Comparison of ENCODE assay signal across 9 cellular contexts in genomic region chr11:77602385-77603105, GRCh38. TPM values are rescaled to one million over a fixed set of nuclear protein-coding genes. Genes with fewer than 3 reads are reported as not detected.
DNase-seq lines count a peak whose midpoint lies in the region; ATAC-seq and TF ChIP-seq lines count a peak whose summit lies in the region.
"Had no signal": no experiment of that assay in that cellular context is flagged by ENCODE, and none has a peak within 500 bp of the region (broad histone marks: within the 10 kb centered on the region; RNA-seq: fewer than 3 reads in every experiment).

No MANE protein-coding gene starts in this region.

- no peak overlapping the region for H3K4me3 ChIP-seq in coronary artery

- in situ Hi-C loops in SK-MEL-5 (cut with HindIII; ENCODE audit: low pct_unique_long_range_greater_than_20kb, low sequenced_read_pairs), result no loop called here

- H3K27ac ChIP-seq in coronary artery, result no peak overlapping the region

- no peak for TF ChIP-seq CTCF in coronary artery (IDR thresholded peaks at IDR 0.05)

- DNase-seq in GM04504 (ENCODE audit: low read depth) (peak; percentile 57), SK-MEL-5 (ENCODE audit: low read depth, low spot score) (peak; percentile 78), fibroblast of peridontal ligament (ENCODE audit: extremely low read depth) (peak; percentile 92), pulmonary artery endothelial cell (ENCODE audit: low read depth, low spot score) (peak; percentile 40), iPS-NIHi7 (ENCODE audit: extremely low spot score) (no peak), NCI-H146 treated with DMSO at 0.1 percent for 48 hours (lab: John Stamatoyannopoulos, UW; ENCODE audit: unreplicated experiment) (no peak), coronary artery (ENCODE audit: low spot score) (no peak)
- DNase-seq: islet precursor cell had no signal

- ATAC-seq in GM18909 (IDR thresholded peaks at IDR 0.05; ENCODE audit: poor library complexity, unreplicated experiment), result no peak

RNA-seq across cellular contexts. Expression of gene AQP11, which starts 12.8 kb away (rescaled TPM):
- total RNA-seq in SK-MEL-5 (2014; rRNA removed; shearing (Covaris generic)), result 0.67 and 1.4 TPM in 2 replicates
- 0.80 and 1.4 TPM in 2 replicates for polyA plus RNA-seq in SK-MEL-5 (2015; cell fraction: cytosol; rRNA removed)
- polyA plus RNA-seq in SK-MEL-5 (2015; cell fraction: nucleus; rRNA removed), result 1.3 and 1.8 TPM in 2 replicates
- 0.40 and 0.63 TPM in 2 replicates for total RNA-seq in pulmonary artery endothelial cell

RNA-seq across cellular contexts. Expression of gene CLNS1A, which starts 35.0 kb away (rescaled TPM):
- total RNA-seq in SK-MEL-5 (2014; rRNA removed; shearing (Covaris generic)), result 219 and 224 TPM in 2 replicates
- 94.7 and 109 TPM in 2 replicates for polyA plus RNA-seq in SK-MEL-5 (2015; cell fraction: cytosol; rRNA removed)
- polyA plus RNA-seq in SK-MEL-5 (2015; cell fraction: nucleus; rRNA removed), result 30.6 and 99.9 TPM in 2 replicates
- 185 and 203 TPM in 2 replicates for total RNA-seq in pulmonary artery endothelial cell

Comparison
In these comparisons a context has a peak if more than half of its experiments do, and no peak if none do; other contexts are left out.
1. DNase-seq: peak in GM04504 (single experiment), SK-MEL-5 (single experiment), fibroblast of peridontal ligament (single experiment) and pulmonary artery endothelial cell (single experiment); none in iPS-NIHi7 (single experiment), NCI-H146 treated with DMSO at 0.1 percent for 48 hours (single experiment) and coronary artery (single experiment).